In genomic region chr18:71443726-71444480, GRCh38 we compare ENCODE assay signal across 27 cellular contexts.
DNase-seq lines count a peak whose midpoint lies in the region; ATAC-seq, FAIRE-seq and TF ChIP-seq lines count a peak whose summit lies in the region.
"Had no signal": no experiment of that assay in that cellular context is flagged by ENCODE, and none has a peak within 500 bp of the region (broad histone marks: within the 10 kb centered on the region; RNA-seq: fewer than 3 reads in every experiment).

No MANE protein-coding gene starts in this region.

- H3K79me2 ChIP-seq in SK-N-SH (ENCODE audit: insufficient read depth) (no peaks in the 10 kb centered on the region), mesendoderm (ENCODE audit: control insufficient read depth, insufficient read depth, low read length) (no peaks in the 10 kb centered on the region)

- no peak overlapping the region for H3K56ac ChIP-seq in mesendoderm (ENCODE audit: low read length)

- no peak overlapping the region for H2BK5ac ChIP-seq in mesendoderm (ENCODE audit: low read length)

- H3K18ac ChIP-seq in mesendoderm (ENCODE audit: low read length), result no peak overlapping the region

- TF ChIP-seq CTCF in SK-N-SH (IDR thresholded peaks at IDR 0.05), result no peak

- 40% methylated on average over 3 of the region's 3 CpGs for WGBS in SK-N-SH (ENCODE audit: low lambda C conversion rate)
- WGBS in mesendoderm (ENCODE audit: extremely low coverage, insufficient coverage, low lambda C conversion rate), result no CpG with 5 or more reads among the region's 3 CpGs
- 57% methylated on average over 3 of the region's 3 CpGs for WGBS in right cardiac atrium

- ATAC-seq in right cardiac atrium, result no peak
- ATAC-seq: CD8-positive, alpha-beta T cell; foreskin keratinocyte had no signal

- H3K23ac ChIP-seq in mesendoderm (ENCODE audit: low read length), result no peak overlapping the region

- no peak overlapping the region for H4K5ac ChIP-seq in mesendoderm (ENCODE audit: low read length)

- DNase-seq in SK-N-SH, result no peak
- DNase-seq in mesendoderm, result peak; percentile 11
- no peak for DNase-seq in right cardiac atrium
- no peak for DNase-seq in ecto neural progenitor cell (ENCODE audit: low spot score)
- DNase-seq in GM19239 (ENCODE audit: insufficient read length, low spot score), result no peak
- no peak for DNase-seq in UCSD-AML1 (lab: John Stamatoyannopoulos, UW; ENCODE audit: unreplicated experiment)
- DNase-seq: activated CD4-positive, alpha-beta T cell treated with anti-CD3 and anti-CD28 coated beads for 1 hour; activated T-cell treated with anti-CD3 and anti-CD28 coated beads, Interleukin-2, amount 50 U/mL, for 1 hour; AML-193; caudate nucleus; CD8-positive, alpha-beta T cell; dermis blood vessel endothelial cell; DMS53; GF-D8; H9; hypothalamus; kidney; MG63; NCI-H1417 treated with DMSO at 0.1 percent for 48 hours; NCI-H2107; NCI-H524; posterior cingulate gyrus; SW 1271 had no signal

- no peaks in the 10 kb centered on the region for H3K9me3 ChIP-seq in SK-N-SH
- H3K9me3 ChIP-seq in right cardiac atrium (ENCODE audit: control insufficient read depth, low read length), result no peaks in the 10 kb centered on the region
- H3K9me3 ChIP-seq: MG63, suprapubic skin had no signal

- peaks cover 18% of the 10 kb centered on the region for H3F3A ChIP-seq in SK-N-SH (replicated peaks; ENCODE audit: insufficient read depth)

- CTCF ChIA-PET in SK-N-SH (lab: Yijun Ruan, JAX), result interaction anchor here (1.1 kb wide), 1 partner anchor 14 kb away, joined by 3 read pairs; no protein-coding TSS in a partner anchor

- H3K9ac ChIP-seq in SK-N-SH (peak overlapping the region; percentile 13; the same call in 1 of the 2 replicates), mesendoderm (ENCODE audit: low read length) (no peak overlapping the region)

- H2AFZ ChIP-seq in SK-N-SH (ENCODE audit: low read depth), result peak overlapping the region; percentile 33; the same call in 1 of the 2 replicates

- no peaks in the 10 kb centered on the region for H3K79me1 ChIP-seq in mesendoderm (ENCODE audit: low read length)

- no peak overlapping the region for H2BK15ac ChIP-seq in mesendoderm (replicated peaks; ENCODE audit: low read depth)

- no peaks in the 10 kb centered on the region for H4K20me1 ChIP-seq in SK-N-SH (ENCODE audit: insufficient read depth)

- FAIRE-seq in endometrium (lab: Jason Lieb, UNC) (peak; percentile 90), GM19239 (lab: Jason Lieb, UNC) (no peak)
- FAIRE-seq: endothelial cell of umbilical vein, kidney had no signal

- H3K36me3 ChIP-seq in SK-N-SH (replicated peaks in 1 of 2; ENCODE audit: control insufficient read depth in 1 of 2, insufficient read depth in 2 of 2, low read length in 1 of 2) (no peaks in the 10 kb centered on the region), mesendoderm (ENCODE audit: control insufficient read depth, insufficient read depth, low read length) (no peaks in the 10 kb centered on the region)
- H3K36me3 ChIP-seq: MG63, suprapubic skin had no signal

- no peak overlapping the region for H3K4ac ChIP-seq in mesendoderm (ENCODE audit: low read depth, low read length)

- TF ChIP-seq RAD21 in SK-N-SH (IDR thresholded peaks at IDR 0.05; ENCODE audit: low read length), result no peak

- intact Hi-C loops in right cardiac atrium (cut with DNase I), result no loop called here

- H3K4me2 ChIP-seq in SK-N-SH (peak overlapping the region; percentile 34; the same call in 1 of the 2 replicates), mesendoderm (ENCODE audit: low read length) (no peak overlapping the region)

- H3K4me3 ChIP-seq in SK-N-SH (ENCODE audit: low read depth in 2 of 2, low read length in 1 of 2), result no peak overlapping the region
- H3K4me3 ChIP-seq in mesendoderm (ENCODE audit: low read length), result no peak overlapping the region
- no peak overlapping the region for H3K4me3 ChIP-seq in right cardiac atrium (ENCODE audit: low read length)
- H3K4me3 ChIP-seq: MG63, suprapubic skin had no signal

- H2BK120ac ChIP-seq in mesendoderm (ENCODE audit: low read depth, low read length), result no peak overlapping the region

- no peaks in the 10 kb centered on the region for H3K9me2 ChIP-seq in SK-N-SH

- H3K27me3 ChIP-seq in SK-N-SH (ENCODE audit: insufficient read depth) (no peaks in the 10 kb centered on the region), mesendoderm (ENCODE audit: insufficient read depth, low read length, poor library complexity) (no peaks in the 10 kb centered on the region), right cardiac atrium (ENCODE audit: control insufficient read depth, insufficient read depth) (no peaks in the 10 kb centered on the region)
- H3K27me3 ChIP-seq: foreskin keratinocyte, MG63, suprapubic skin had no signal

- H3K4me1 ChIP-seq in SK-N-SH (ENCODE audit: control insufficient read depth in 1 of 2, insufficient read depth in 2 of 2, low read depth in 1 of 2, low read length in 1 of 2) (peaks cover 3 to 13% of the 10 kb centered on the region in 2 experiments), mesendoderm (ENCODE audit: control insufficient read depth, low read depth, low read length) (no peaks in the 10 kb centered on the region), right cardiac atrium (ENCODE audit: control insufficient read depth, insufficient read depth, low read length) (no peaks in the 10 kb centered on the region)
- H3K4me1 ChIP-seq: foreskin keratinocyte, suprapubic skin had no signal

- TF ChIP-seq EP300 in SK-N-SH (IDR thresholded peaks at IDR 0.05; ENCODE audit: borderline replicate concordance in 1 of 2, low read depth in 1 of 2, low read length in 1 of 2), result no peak

- no peak overlapping the region for H2AK5ac ChIP-seq in mesendoderm (ENCODE audit: low read length)

- POLR2A ChIA-PET in SK-N-SH (lab: Yijun Ruan, JAX), result no interaction called here

- no peak overlapping the region for H4K8ac ChIP-seq in mesendoderm (ENCODE audit: low read depth, low read length)

- H3K27ac ChIP-seq in SK-N-SH (ENCODE audit: low read depth in 2 of 2, low read length in 1 of 2), result peak overlapping the region in 1 of 2 experiments; percentile 72; a peak in 2 of 4 replicates
- H3K27ac ChIP-seq in mesendoderm (ENCODE audit: low read depth, low read length), result no peak overlapping the region
- H3K27ac ChIP-seq in right cardiac atrium (ENCODE audit: low read length), result no peak overlapping the region
- H3K27ac ChIP-seq: foreskin keratinocyte, suprapubic skin had no signal

TF ChIP-seq in SK-N-SH, 30 proteins besides CTCF, POLR2A, EP300 and RAD21 (continues in another document):
- TF ChIP-seq FOXJ3 (CRISPR knock-in tag; IDR thresholded peaks at IDR 0.05), result no peak
- no peak for TF ChIP-seq SIN3A (IDR thresholded peaks at IDR 0.05; ENCODE audit: borderline replicate concordance, low read depth, low read length)
- no peak for TF ChIP-seq ZBTB33 (IDR thresholded peaks at IDR 0.05; ENCODE audit: borderline replicate concordance, low read depth)
- TF ChIP-seq NFIC (IDR thresholded peaks at IDR 0.05; ENCODE audit: borderline replicate concordance), result peak; percentile 37; the same call in 1 of the 2 replicates
- TF ChIP-seq RCOR1 (IDR thresholded peaks at IDR 0.05; ENCODE audit: low read length), result no peak
- TF ChIP-seq FOSL2 (IDR thresholded peaks at IDR 0.05; ENCODE audit: borderline replicate concordance, low read depth), result peak; percentile 7; the same call in 1 of the 2 replicates
- no peak for TF ChIP-seq ELF1 (IDR thresholded peaks at IDR 0.05)
- TF ChIP-seq IRF3 (IDR thresholded peaks at IDR 0.05; ENCODE audit: low read depth, low read length), result no peak
- no peak for TF ChIP-seq USF2 (IDR thresholded peaks at IDR 0.05; ENCODE audit: borderline replicate concordance, low read depth, low read length)
- no peak for TF ChIP-seq RFX5 (IDR thresholded peaks at IDR 0.05; ENCODE audit: low read length)
- peak; percentile 19; the same call in 1 of the 2 replicates for TF ChIP-seq TCF12 (IDR thresholded peaks at IDR 0.05)
- TF ChIP-seq YY1 (IDR thresholded peaks at IDR 0.05; ENCODE audit: low read depth), result no peak
- no peak for TF ChIP-seq NRF1 (IDR thresholded peaks at IDR 0.05; ENCODE audit: low read depth, low read length)
- TF ChIP-seq SMC3 (IDR thresholded peaks at IDR 0.05; ENCODE audit: low read depth, low read length), result no peak
- TF ChIP-seq GABPA (IDR thresholded peaks at IDR 0.05; ENCODE audit: low read depth), result no peak
- no peak for TF ChIP-seq MEF2A (IDR thresholded peaks at IDR 0.05; ENCODE audit: borderline replicate concordance, low read depth)
- TF ChIP-seq RXRA (IDR thresholded peaks at IDR 0.05; ENCODE audit: borderline replicate concordance, low read depth), result no peak
- no peak for TF ChIP-seq FOXM1 (IDR thresholded peaks at IDR 0.05; ENCODE audit: low read depth)
